Comparison of ENCODE assay signal across 19 cellular contexts in the genomic region with DNA sequence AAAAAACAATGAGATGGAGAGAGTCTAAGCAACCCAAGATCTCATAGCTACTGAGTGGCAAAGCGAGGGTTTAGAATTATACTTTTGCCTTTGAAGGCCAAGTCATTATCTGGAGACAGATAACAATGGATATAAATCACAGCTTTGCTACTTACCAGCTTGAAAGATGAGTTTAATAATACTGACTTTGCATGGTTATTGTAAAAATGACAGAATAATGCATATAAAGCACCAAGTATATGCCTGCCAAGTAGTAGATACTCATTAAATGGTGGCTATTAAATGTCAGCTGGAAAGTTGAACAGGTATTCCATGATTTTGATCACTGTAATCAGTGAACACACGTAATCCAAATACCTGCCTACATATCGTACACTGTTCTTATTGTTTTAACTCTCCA.
DNase-seq lines count a peak whose midpoint lies in the region; ATAC-seq, FAIRE-seq and TF ChIP-seq lines count a peak whose summit lies in the region.
"Had no signal": no experiment of that assay in that cellular context is flagged by ENCODE, and none has a peak within 500 bp of the region (broad histone marks: within the 10 kb centered on the region; RNA-seq: fewer than 3 reads in every experiment).

No MANE protein-coding gene starts in this region.

- H4K91ac ChIP-seq in mesenchymal stem cell (ENCODE audit: low read length): no peak overlapping the region

- TF ChIP-seq CTCF in A549 (IDR thresholded peaks at IDR 0.05) (no peak), HEK293 (tag by site-specific recombination; IDR thresholded peaks at IDR 0.05) (no peak), mesothelial cell of epicardium (IDR thresholded peaks at IDR 0.05; ENCODE audit: unreplicated experiment) (no peak), thyroid gland (IDR thresholded peaks at IDR 0.05) (no peak)

- no peaks in the 10 kb centered on the region for H3K9me3 Mint-ChIP-seq in mesothelial cell of epicardium
- H3K9me3 Mint-ChIP-seq: H9, HFFc6 had no signal

- CTCF ChIA-PET in A549 (lab: Yijun Ruan, JAX) (no interaction called here), HEK293 (lab: Yijun Ruan, JAX) (no interaction called here)

- H3K23ac ChIP-seq in mesenchymal stem cell (ENCODE audit: low read length in 2 of 2): no peak overlapping the region

- H3K27me3 ChIP-seq in thyroid gland: no peaks in the 10 kb centered on the region
- H3K27me3 ChIP-seq in mesenchymal stem cell (ENCODE audit: control insufficient read depth in 1 of 2, insufficient read depth in 1 of 2, low read length in 2 of 2): no peaks in the 10 kb centered on the region
- H3K27me3 ChIP-seq: BLaER1 treated with 17β-estradiol and CSF1 and Interleukin-3, amounts not matched to agents 10 nM and 100 nM had no signal

- DNase-seq in A549 (ENCODE audit: low read depth in 1 of 2, low spot score in 1 of 2) (no peak), mesothelial cell of epicardium (ENCODE audit: low spot score in 2 of 2, unreplicated experiment in 2 of 2) (no peak), thyroid gland (no peak), mesenchymal stem cell (no peak)
- no peak for DNase-seq in activated CD4-positive, alpha-beta T cell treated with anti-CD3 and anti-CD28 coated beads for 1 hour
- DNase-seq: 8988T; ACHN; Calu3; CD4-positive, CD25-positive, alpha-beta regulatory T cell; DMS79; GOT3; H9; HFFc6 had no signal

- H3K27ac Mint-ChIP-seq in mesothelial cell of epicardium: peak overlapping the region; percentile 52
- H3K27ac Mint-ChIP-seq: CD4-positive, CD25-positive, alpha-beta regulatory T cell; H9 had no signal

- no peak for TF ChIP-seq EP300 in A549 (IDR thresholded peaks at IDR 0.05)

- no peak overlapping the region for H2BK5ac ChIP-seq in mesenchymal stem cell (ENCODE audit: low read depth, low read length, poor library complexity, severe bottlenecking)

- no peaks in the 10 kb centered on the region for H3K36me3 ChIP-seq in HEK293 (ENCODE audit: control insufficient read depth in 2 of 2, insufficient read depth in 1 of 2, low read length in 2 of 2)
- H3K36me3 ChIP-seq in thyroid gland: no peaks in the 10 kb centered on the region
- no peaks in the 10 kb centered on the region for H3K36me3 ChIP-seq in mesenchymal stem cell (ENCODE audit: control insufficient read depth in 1 of 2, insufficient read depth in 2 of 2, low read depth in 1 of 2, low read length in 2 of 2)
- H3K36me3 ChIP-seq: BLaER1 treated with 17β-estradiol and CSF1 and Interleukin-3, amounts not matched to agents 10 nM and 100 nM had no signal

- H3K4me1 ChIP-seq in A549 (peaks cover 77% of the 10 kb centered on the region), HEK293 (ENCODE audit: control insufficient read depth, insufficient read depth, low read length) (peaks cover 10% of the 10 kb centered on the region; the same call in 1 of the 2 replicates), thyroid gland (peaks cover 14 to 33% of the 10 kb centered on the region in 2 donors), mesenchymal stem cell (ENCODE audit: control insufficient read depth, insufficient read depth, low read depth, low read length) (no peaks in the 10 kb centered on the region)

- H3K4me2 ChIP-seq in A549: peak overlapping the region; percentile 55; the same call in 2 of the 3 replicates
- H3K4me2 ChIP-seq in mesenchymal stem cell (ENCODE audit: low read length, poor library complexity, severe bottlenecking): no peak overlapping the region

- intact Hi-C loops in thyroid gland (cut with DNase I): no loop called here

- TF ChIP-seq RAD21 in A549 (conservative IDR thresholded peaks at IDR 0.05 in 1 of 2, IDR thresholded peaks at IDR 0.05 in 1 of 2): no peak

- H2AK5ac ChIP-seq in mesenchymal stem cell (ENCODE audit: low read length, severe bottlenecking): no peak overlapping the region

- no peak for ATAC-seq in A549
- ATAC-seq in HG02678 (IDR thresholded peaks at IDR 0.05; ENCODE audit: unreplicated experiment): no peak
- ATAC-seq: K562 had no signal

- H2BK12ac ChIP-seq in mesenchymal stem cell (ENCODE audit: low read length in 2 of 2): no peak overlapping the region

- no peak for TF ChIP-seq POLR2A in A549 (IDR thresholded peaks at IDR 0.05; ENCODE audit: low read length)
- TF ChIP-seq POLR2A in thyroid gland (IDR thresholded peaks at IDR 0.05): no peak

- H3K14ac ChIP-seq in mesenchymal stem cell (ENCODE audit: low read length in 2 of 2): no peak overlapping the region

- H3K4me3 ChIP-seq in A549: no peak overlapping the region
- no peak overlapping the region for H3K4me3 ChIP-seq in HEK293 (ENCODE audit: low read depth, low read length)
- H3K4me3 ChIP-seq in thyroid gland (replicated peaks in 1 of 3): no peak overlapping the region
- H3K4me3 ChIP-seq in mesenchymal stem cell (ENCODE audit: insufficient read depth in 1 of 2, low read depth in 1 of 2, low read length in 2 of 2): no peak overlapping the region
- H3K4me3 ChIP-seq: BLaER1 treated with 17β-estradiol and CSF1 and Interleukin-3, amounts not matched to agents 10 nM and 100 nM; K562 had no signal

- H3K18ac ChIP-seq in mesenchymal stem cell (ENCODE audit: low read depth in 1 of 2, low read length in 2 of 2): no peak overlapping the region

- 92% methylated on average over 3 of the region's 3 CpGs for WGBS in A549 (ENCODE audit: missing lambda C conversion rate)
- WGBS in thyroid gland, 2 donors: 97% methylated on average over 3 of the region's 3 CpGs
- WGBS in mesenchymal stem cell: 91% methylated on average over 3 of the region's 3 CpGs

- no peak overlapping the region for H2BK15ac ChIP-seq in mesenchymal stem cell (ENCODE audit: low read depth, poor library complexity, severe bottlenecking)

- no peak overlapping the region for H4K8ac ChIP-seq in mesenchymal stem cell (ENCODE audit: low read length)

- no peaks in the 10 kb centered on the region for H3K9me3 ChIP-seq in A549
- H3K9me3 ChIP-seq in HEK293 (ENCODE audit: control insufficient read depth, insufficient read depth, low read depth, low read length): no peaks in the 10 kb centered on the region
- H3K9me3 ChIP-seq in thyroid gland: no peaks in the 10 kb centered on the region
- no peaks in the 10 kb centered on the region for H3K9me3 ChIP-seq in mesenchymal stem cell (ENCODE audit: control insufficient read depth, low read length)
- H3K9me3 ChIP-seq: BLaER1 treated with 17β-estradiol and CSF1 and Interleukin-3, amounts not matched to agents 10 nM and 100 nM had no signal

- peaks cover 52% of the 10 kb centered on the region for H3K4me1 Mint-ChIP-seq in mesothelial cell of epicardium
- H3K4me1 Mint-ChIP-seq: H9 had no signal

- no peak overlapping the region for H3K9ac ChIP-seq in mesenchymal stem cell (ENCODE audit: low read length)
- H3K9ac ChIP-seq: BLaER1 treated with 17β-estradiol and CSF1 and Interleukin-3, amounts not matched to agents 10 nM and 100 nM had no signal

- H2AFZ ChIP-seq in mesenchymal stem cell (ENCODE audit: low read depth, low read length): no peak overlapping the region

- POLR2A ChIA-PET in A549 (lab: Yijun Ruan, JAX) (interaction anchor here (1.6 kb wide), 1 partner anchor 40 kb away, joined by 6 read pairs; no protein-coding TSS in a partner anchor), HEK293 (lab: Yijun Ruan, JAX) (no interaction called here)

- no peak overlapping the region for H3K4ac ChIP-seq in mesenchymal stem cell (ENCODE audit: low read depth in 1 of 2, low read length in 2 of 2)

- no peak overlapping the region for H2BK120ac ChIP-seq in mesenchymal stem cell (ENCODE audit: low read depth, low read length)

- H3K79me1 ChIP-seq in mesenchymal stem cell (replicated peaks; ENCODE audit: low read length, poor library complexity, severe bottlenecking): no peaks in the 10 kb centered on the region

- H3K27ac ChIP-seq in A549 (peak overlapping the region; percentile 84; a peak in 5 of 6 replicates), HEK293 (ENCODE audit: extremely low read depth, low read depth, low read length) (no peak overlapping the region), thyroid gland (peak overlapping the region in 2 of 3 donors; percentile 60 to 70), mesenchymal stem cell (ENCODE audit: low read length, poor library complexity, severe bottlenecking) (no peak overlapping the region)
- H3K27ac ChIP-seq: BLaER1 treated with 17β-estradiol and CSF1 and Interleukin-3, amounts not matched to agents 10 nM and 100 nM had no signal

- no peak for FAIRE-seq in A549 (lab: Jason Lieb, UNC)
- FAIRE-seq: GM12892, GM19239, K562 had no signal

- H3K36me3 Mint-ChIP-seq in mesothelial cell of epicardium: no peaks in the 10 kb centered on the region
- H3K36me3 Mint-ChIP-seq: CD4-positive, CD25-positive, alpha-beta regulatory T cell had no signal

- no peak overlapping the region for H3K4me3 Mint-ChIP-seq in mesothelial cell of epicardium
- H3K4me3 Mint-ChIP-seq: CD4-positive, CD25-positive, alpha-beta regulatory T cell; H9; HFFc6 had no signal

- no peaks in the 10 kb centered on the region for H3K27me3 Mint-ChIP-seq in mesothelial cell of epicardium (ENCODE audit: low read depth)
- H3K27me3 Mint-ChIP-seq: CD4-positive, CD25-positive, alpha-beta regulatory T cell had no signal

TF ChIP-seq in HEK293, 187 proteins besides CTCF, POLR2A, EP300 and RAD21:
- TF ChIP-seq ZNF664 (tag by site-specific recombination; IDR thresholded peaks at IDR 0.05): peak; percentile 33; the same call in 1 of the 2 replicates
- no peak for TF ChIP-seq BCL11A (tag by site-specific recombination; IDR thresholded peaks at IDR 0.05; ENCODE audit: low read depth)

Comparison
In these comparisons a context has a peak if more than half of its experiments do, and no peak if none do; other contexts are left out.
1. H3K27ac ChIP-seq: peak in A549 (2 of 2) and thyroid gland (2 of 3); none in HEK293 (single experiment) and mesenchymal stem cell (single experiment).